26 cellular contexts compared by ENCODE assay signal in the genomic region with DNA sequence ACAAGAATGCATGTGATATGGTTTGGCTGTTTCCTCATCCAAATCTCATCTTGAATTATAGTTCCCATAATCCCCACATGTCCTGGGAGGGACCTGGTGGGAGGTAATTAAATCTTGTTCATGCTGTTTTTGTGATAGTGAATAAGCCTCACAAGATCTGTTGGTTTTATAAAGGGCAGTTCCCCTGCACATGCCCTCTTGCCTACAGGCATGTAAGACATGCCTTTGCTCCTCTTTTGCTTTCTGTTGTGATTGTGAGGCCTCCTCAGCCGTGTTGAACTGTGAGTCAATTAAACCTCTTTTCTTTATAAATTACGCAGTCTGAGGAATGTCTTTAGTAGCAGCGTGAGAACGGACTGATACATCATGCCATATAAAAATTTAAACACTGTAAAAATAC.
A peak's percentile ranks its signal among the peaks of the same experiment; 100 is the strongest.
DNase-seq lines count a peak whose midpoint lies in the region; ATAC-seq and TF ChIP-seq lines count a peak whose summit lies in the region.
"Had no signal": no experiment of that assay in that cellular context is flagged by ENCODE, and none has a peak within 500 bp of the region (broad histone marks: within the 10 kb centered on the region; RNA-seq: fewer than 3 reads in every experiment).

No MANE protein-coding gene starts in this region.

- H3K4me2 ChIP-seq in PC-9: no peak overlapping the region
- H3K4me2 ChIP-seq: A549, BLaER1 had no signal

- TF ChIP-seq POLR2A in gastroesophageal sphincter (IDR thresholded peaks at IDR 0.05): no peak

- TF ChIP-seq CTCF in A673 (conservative IDR thresholded peaks at IDR 0.05; ENCODE audit: low read depth, low read length): no peak
- no peak for TF ChIP-seq CTCF in PC-9 (conservative IDR thresholded peaks at IDR 0.05)
- TF ChIP-seq CTCF in gastroesophageal sphincter (IDR thresholded peaks at IDR 0.05): no peak

- peak overlapping the region; percentile 58 for H2AFZ ChIP-seq in PC-9

- CTCF ChIA-PET in A673 (lab: Charles Lee) (no interaction called here), PC-9 (lab: Charles Lee) (no interaction called here)

- no TSS peak for BruUV-seq in A673 (replicated peaks; lab: Mats Ljungman, UMichigan)
- no TSS peak for BruUV-seq in PC-9 (replicated peaks; lab: Mats Ljungman, UMichigan)

- no peaks in the 10 kb centered on the region for H3F3A ChIP-seq in PC-9 (ENCODE audit: insufficient read depth, low read depth)

- H3K9me3 ChIP-seq in A673 (ENCODE audit: low read depth, low read length, poor library complexity, severe bottlenecking) (no peaks in the 10 kb centered on the region), PC-9 (ENCODE audit: insufficient read depth, low read depth) (no peaks in the 10 kb centered on the region), gastroesophageal sphincter (no peaks in the 10 kb centered on the region)
- H3K9me3 ChIP-seq: A549, BE2C, BLaER1 had no signal

- ATAC-seq in Right ventricle myocardium superior (ENCODE audit: poor library complexity) (no peak), gastroesophageal sphincter (no peak), HG02759 (IDR thresholded peaks at IDR 0.05; ENCODE audit: unreplicated experiment) (no peak)
- ATAC-seq: A549, GM12878 had no signal

- H3K4me3 ChIP-seq in A673 (ENCODE audit: low read depth, low read length, poor library complexity, severe bottlenecking) (no peak overlapping the region), PC-9 (no peak overlapping the region), gastroesophageal sphincter (no peak overlapping the region)
- H3K4me3 ChIP-seq: A549, BLaER1, GM12878 had no signal

- POLR2A ChIA-PET in A673 (lab: Charles Lee; ENCODE audit: low non-redundant PET): no interaction called here
- POLR2A ChIA-PET in PC-9 (lab: Charles Lee; ENCODE audit: unreplicated experiment): no interaction called here

- TF ChIP-seq EP300 in gastroesophageal sphincter (IDR thresholded peaks at IDR 0.05): no peak

- 78 to 85% methylated on average over 4 of the region's 4 CpGs for WGBS in gastroesophageal sphincter (ENCODE audit: low coverage in 1 of 2), 2 donors

- DNase-seq in A673 (ENCODE audit: low spot score): peak; percentile 14
- peak; percentile 18 for DNase-seq in M059J (ENCODE audit: low read depth)
- DNase-seq in PC-9: no peak
- DNase-seq in amniotic epithelial cell (ENCODE audit: low read depth): peak; percentile 21
- no peak for DNase-seq in Right ventricle myocardium superior
- DNase-seq in OCI-M2 (lab: John Stamatoyannopoulos, UW; ENCODE audit: unreplicated experiment): no peak
- DNase-seq: ACHN; BE2C; C1 segment of cervical spinal cord; CD4-positive, alpha-beta memory T cell; CD4-positive, CD25-positive, alpha-beta regulatory T cell; CD8-positive, alpha-beta memory T cell; COR-L47; DMS 273 treated with DMSO at 0.1 percent for 48 hours; DMS153; DMS53; DMS79; DND-41; EL; GDM1 had no signal

- H3K27me3 ChIP-seq in A673 (replicated peaks; ENCODE audit: insufficient read depth, low read depth, low read length, poor library complexity) (no peaks in the 10 kb centered on the region), PC-9 (ENCODE audit: insufficient read depth, low read depth) (no peaks in the 10 kb centered on the region), gastroesophageal sphincter (no peaks in the 10 kb centered on the region)
- H3K27me3 ChIP-seq: BE2C, BLaER1 had no signal

- H3K9me2 ChIP-seq in PC-9 (ENCODE audit: insufficient read depth): no peaks in the 10 kb centered on the region; the same call in 1 of the 2 replicates

- no peaks in the 10 kb centered on the region for H3K79me2 ChIP-seq in PC-9 (ENCODE audit: low read depth)

- H3K36me3 ChIP-seq in A673 (ENCODE audit: insufficient read depth, low read length, poor library complexity, severe bottlenecking): no peaks in the 10 kb centered on the region
- H3K36me3 ChIP-seq in PC-9 (ENCODE audit: low read depth): no peaks in the 10 kb centered on the region
- H3K36me3 ChIP-seq in gastroesophageal sphincter: no peaks in the 10 kb centered on the region
- H3K36me3 ChIP-seq: BE2C, BLaER1 had no signal

- no peaks in the 10 kb centered on the region for H3K4me1 ChIP-seq in A673 (ENCODE audit: insufficient read depth, low read length, poor library complexity, severe bottlenecking)
- no peaks in the 10 kb centered on the region for H3K4me1 ChIP-seq in PC-9 (replicated peaks; ENCODE audit: insufficient read depth)
- no peaks in the 10 kb centered on the region for H3K4me1 ChIP-seq in gastroesophageal sphincter
- H3K4me1 ChIP-seq: A549, BLaER1 had no signal

- no peaks in the 10 kb centered on the region for H4K20me1 ChIP-seq in PC-9 (ENCODE audit: insufficient read depth)
- H4K20me1 ChIP-seq: BLaER1 had no signal

- H3K27ac ChIP-seq in A673 (ENCODE audit: low read depth, low read length, poor library complexity, severe bottlenecking): no peak overlapping the region
- H3K27ac ChIP-seq in PC-9: no peak overlapping the region
- no peak overlapping the region for H3K27ac ChIP-seq in gastroesophageal sphincter
- H3K27ac ChIP-seq: 22Rv1, A549, BLaER1 had no signal

- intact Hi-C loops in A673 (cut with micrococcal nuclease; ENCODE audit: unreplicated experiment): no loop called here
- intact Hi-C loops in PC-9 (cut with micrococcal nuclease; ENCODE audit: unreplicated experiment): no loop called here
- intact Hi-C loops in Right ventricle myocardium superior (cut with DNase I): no loop called here

Comparison
In these comparisons a context has a peak if more than half of its experiments do, and no peak if none do; other contexts are left out.
1. DNase-seq: peak in A673 (single experiment), M059J (single experiment) and amniotic epithelial cell (single experiment); none in PC-9 (0 of 2), Right ventricle myocardium superior (single experiment) and OCI-M2 (single experiment).